Comparison of ENCODE assay signal across 33 cellular contexts in genomic region chr5:139855451-139855850, GRCh38. TPM values are rescaled to one million over a fixed set of nuclear protein-coding genes. Genes with fewer than 3 reads are reported as not detected.
"Had no signal": no experiment of that assay in that cellular context is flagged by ENCODE, and none has a peak within 500 bp of the region (broad histone marks: within the 10 kb centered on the region; RNA-seq: fewer than 3 reads in every experiment).

No MANE protein-coding gene starts in this region.

- H3K36me3 ChIP-seq: ascending aorta, breast epithelium, colonic mucosa, WERI-Rb-1 had no signal

- H3K9me3 Mint-ChIP-seq: activated CD4-positive, alpha-beta memory T cell treated with anti-CD3 and anti-CD28 coated beads for 36 hours; activated CD4-positive, alpha-beta T cell treated with anti-CD3 and anti-CD28 coated beads, Interleukin-2, amount 10 ng/mL, durations not matched to agents 24 days and 14 days; activated naive CD4-positive, alpha-beta T cell treated with anti-CD3 and anti-CD28 coated beads, Interleukin-2, amount 10 ng/mL, durations not matched to agents 7 days and 5 days; activated naive CD4-positive, alpha-beta T cell treated with anti-CD3 and anti-CD28 coated beads, Interleukin-2, amount 50 U/mL, for 72 hours; activated naive CD8-positive, alpha-beta T cell treated with anti-CD3 and anti-CD28 coated beads, Interleukin-2, amount 10 ng/mL, durations not matched to agents 7 days and 5 days; activated T-cell treated with anti-CD3 and anti-CD28 coated beads, Interleukin-2, amount 50 U/mL, for 24 hours; activated T-cell treated with anti-CD3 and anti-CD28 coated beads, Interleukin-2, amount 50 U/mL, for 72 hours; T-cell; T-helper 1 cell treated with Interleukin-12 subunit alpha and Interleukin-12 subunit beta and Interleukin-4 antibody, amounts not matched to agents 30 μg/mL and 1 μg/mL, for 36 hours; T-helper 2 cell treated with Interferon-gamma antibody and Interleukin-4, amounts not matched to agents 5 μg/mL and 100 μg/mL, for 36 hours had no signal

- H3K27ac ChIP-seq: ascending aorta, breast epithelium, colonic mucosa, epithelial cell of prostate, WERI-Rb-1 had no signal

- ATAC-seq: activated CD4-positive, alpha-beta T cell treated with anti-CD3 and anti-CD28 coated beads for 36 hours; activated naive CD4-positive, alpha-beta T cell treated with anti-CD3 and anti-CD28 coated beads, Interleukin-2, amount 50 U/mL, for 72 hours; activated T-cell treated with anti-CD3 and anti-CD28 coated beads, Interleukin-2, amount 50 U/mL, for 72 hours; esophagus mucosa; T-cell had no signal

- H3K27me3 Mint-ChIP-seq: activated CD4-positive, alpha-beta memory T cell treated with anti-CD3 and anti-CD28 coated beads for 36 hours; activated CD4-positive, alpha-beta T cell treated with anti-CD3 and anti-CD28 coated beads for 36 hours; activated T-cell treated with anti-CD3 and anti-CD28 coated beads, Interleukin-2, amount 50 U/mL, for 24 hours had no signal

- H3K9me3 ChIP-seq: ascending aorta, breast epithelium, colonic mucosa had no signal

- H3K4me1 Mint-ChIP-seq: activated CD4-positive, alpha-beta T cell treated with anti-CD3 and anti-CD28 coated beads for 36 hours; activated CD4-positive, alpha-beta T cell treated with anti-CD3 and anti-CD28 coated beads, Interleukin-2, amount 10 ng/mL, durations not matched to agents 24 days and 14 days; activated naive CD4-positive, alpha-beta T cell treated with anti-CD3 and anti-CD28 coated beads, Interleukin-2, amount 10 ng/mL, durations not matched to agents 7 days and 5 days; activated naive CD8-positive, alpha-beta T cell treated with anti-CD3 and anti-CD28 coated beads, Interleukin-2, amount 10 ng/mL, durations not matched to agents 7 days and 5 days; brain; T-cell had no signal

- DNase-seq: activated CD4-positive, alpha-beta memory T cell treated with anti-CD3 and anti-CD28 coated beads for 36 hours; activated CD4-positive, alpha-beta T cell treated with anti-CD3 and anti-CD28 coated beads for 36 hours; activated CD4-positive, alpha-beta T cell treated with anti-CD3 and anti-CD28 coated beads, Interleukin-2, amount 10 ng/mL, durations not matched to agents 24 days and 14 days; activated CD4-positive, CD25-positive, alpha-beta regulatory T cell; activated CD8-positive, alpha-beta memory T cell treated with anti-CD3 and anti-CD28 coated beads, Interleukin-2, amount 50 U/mL, for 48 hours; activated gamma-delta T cell; activated naive CD4-positive, alpha-beta T cell; activated naive CD4-positive, alpha-beta T cell treated with anti-CD3 and anti-CD28 coated beads, Interleukin-2, amount 10 ng/mL, durations not matched to agents 7 days and 5 days; activated naive CD8-positive, alpha-beta T cell treated with anti-CD3 and anti-CD28 coated beads, Interleukin-2, amount 10 ng/mL, durations not matched to agents 7 days and 5 days; activated T-cell treated with anti-CD3 and anti-CD28 coated beads for 4 hours; activated T-cell treated with anti-CD3 and anti-CD28 coated beads, Interleukin-2, amount 50 U/mL, for 24 hours; activated T-cell treated with anti-CD3 and anti-CD28 coated beads, Interleukin-2, amount 50 U/mL, for 72 hours; caudate nucleus; colonic mucosa; effector CD8-positive, alpha-beta T cell; foreskin fibroblast; head of caudate nucleus; SW 1271; T-cell; T1000; WERI-Rb-1 had no signal

- H3K4me3 Mint-ChIP-seq: activated CD4-positive, alpha-beta memory T cell treated with anti-CD3 and anti-CD28 coated beads for 36 hours; activated CD4-positive, alpha-beta T cell treated with anti-CD3 and anti-CD28 coated beads for 36 hours; activated CD4-positive, alpha-beta T cell treated with anti-CD3 and anti-CD28 coated beads, Interleukin-2, amount 10 ng/mL, durations not matched to agents 24 days and 14 days; activated naive CD4-positive, alpha-beta T cell treated with anti-CD3 and anti-CD28 coated beads, Interleukin-2, amount 10 ng/mL, durations not matched to agents 7 days and 5 days; activated naive CD8-positive, alpha-beta T cell treated with anti-CD3 and anti-CD28 coated beads, Interleukin-2, amount 10 ng/mL, durations not matched to agents 7 days and 5 days; activated T-cell treated with anti-CD3 and anti-CD28 coated beads, Interleukin-2, amount 50 U/mL, for 24 hours; activated T-cell treated with anti-CD3 and anti-CD28 coated beads, Interleukin-2, amount 50 U/mL, for 72 hours; brain; T-cell; T-helper 1 cell treated with Interleukin-12 subunit alpha and Interleukin-12 subunit beta and Interleukin-4 antibody, amounts not matched to agents 30 μg/mL and 1 μg/mL, for 36 hours; T-helper 2 cell treated with Interferon-gamma antibody and Interleukin-4, amounts not matched to agents 5 μg/mL and 100 μg/mL, for 36 hours had no signal

- H3K4me3 ChIP-seq: ascending aorta, breast epithelium, colonic mucosa had no signal

- H3K36me3 Mint-ChIP-seq: activated CD4-positive, alpha-beta memory T cell treated with anti-CD3 and anti-CD28 coated beads for 36 hours; activated naive CD4-positive, alpha-beta T cell treated with anti-CD3 and anti-CD28 coated beads, Interleukin-2, amount 10 ng/mL, durations not matched to agents 7 days and 5 days; activated naive CD4-positive, alpha-beta T cell treated with anti-CD3 and anti-CD28 coated beads, Interleukin-2, amount 50 U/mL, for 72 hours; activated naive CD8-positive, alpha-beta T cell treated with anti-CD3 and anti-CD28 coated beads, Interleukin-2, amount 10 ng/mL, durations not matched to agents 7 days and 5 days; T-cell had no signal

- H3K27me3 ChIP-seq: ascending aorta, breast epithelium, colonic mucosa had no signal

- H3K27ac Mint-ChIP-seq: activated CD4-positive, alpha-beta memory T cell treated with anti-CD3 and anti-CD28 coated beads for 36 hours; activated CD4-positive, alpha-beta T cell treated with anti-CD3 and anti-CD28 coated beads for 36 hours; activated CD4-positive, alpha-beta T cell treated with anti-CD3 and anti-CD28 coated beads, Interleukin-2, amount 10 ng/mL, durations not matched to agents 24 days and 14 days; activated naive CD4-positive, alpha-beta T cell treated with anti-CD3 and anti-CD28 coated beads, Interleukin-2, amount 10 ng/mL, durations not matched to agents 7 days and 5 days; activated naive CD8-positive, alpha-beta T cell treated with anti-CD3 and anti-CD28 coated beads, Interleukin-2, amount 10 ng/mL, durations not matched to agents 7 days and 5 days; activated T-cell treated with anti-CD3 and anti-CD28 coated beads, Interleukin-2, amount 50 U/mL, for 24 hours; activated T-cell treated with anti-CD3 and anti-CD28 coated beads, Interleukin-2, amount 50 U/mL, for 72 hours; brain; T-cell; T-helper 1 cell treated with Interleukin-12 subunit alpha and Interleukin-12 subunit beta and Interleukin-4 antibody, amounts not matched to agents 30 μg/mL and 1 μg/mL, for 36 hours; T-helper 2 cell treated with Interferon-gamma antibody and Interleukin-4, amounts not matched to agents 5 μg/mL and 100 μg/mL, for 36 hours had no signal

- H3K4me1 ChIP-seq: ascending aorta, breast epithelium, colonic mucosa had no signal

- FAIRE-seq: endometrium, endothelial cell of umbilical vein, frontal cortex had no signal

RNA-seq across cellular contexts. Expression of gene PSD2, which starts 59.8 kb away (rescaled TPM):
- total RNA-seq: activated CD4-positive, alpha-beta memory T cell treated with anti-CD3 and anti-CD28 coated beads for 36 hours; activated CD4-positive, alpha-beta T cell treated with anti-CD3 and anti-CD28 coated beads for 36 hours; activated CD4-positive, alpha-beta T cell treated with anti-CD3 and anti-CD28 coated beads, Interleukin-2, amount 10 ng/mL, durations not matched to agents 24 days and 14 days; activated naive CD4-positive, alpha-beta T cell treated with anti-CD3 and anti-CD28 coated beads, Interleukin-2, amount 50 U/mL, for 72 hours; activated T-cell treated with anti-CD3 and anti-CD28 coated beads, Interleukin-2, amount 50 U/mL, for 72 hours; ascending aorta; dermis microvascular lymphatic vessel endothelial cell; endothelial cell of umbilical vein; esophagus mucosa had no signal
- polyA plus RNA-seq: endothelial cell of umbilical vein had no signal
